8 cellular contexts compared by ENCODE assay signal in the genomic region with DNA sequence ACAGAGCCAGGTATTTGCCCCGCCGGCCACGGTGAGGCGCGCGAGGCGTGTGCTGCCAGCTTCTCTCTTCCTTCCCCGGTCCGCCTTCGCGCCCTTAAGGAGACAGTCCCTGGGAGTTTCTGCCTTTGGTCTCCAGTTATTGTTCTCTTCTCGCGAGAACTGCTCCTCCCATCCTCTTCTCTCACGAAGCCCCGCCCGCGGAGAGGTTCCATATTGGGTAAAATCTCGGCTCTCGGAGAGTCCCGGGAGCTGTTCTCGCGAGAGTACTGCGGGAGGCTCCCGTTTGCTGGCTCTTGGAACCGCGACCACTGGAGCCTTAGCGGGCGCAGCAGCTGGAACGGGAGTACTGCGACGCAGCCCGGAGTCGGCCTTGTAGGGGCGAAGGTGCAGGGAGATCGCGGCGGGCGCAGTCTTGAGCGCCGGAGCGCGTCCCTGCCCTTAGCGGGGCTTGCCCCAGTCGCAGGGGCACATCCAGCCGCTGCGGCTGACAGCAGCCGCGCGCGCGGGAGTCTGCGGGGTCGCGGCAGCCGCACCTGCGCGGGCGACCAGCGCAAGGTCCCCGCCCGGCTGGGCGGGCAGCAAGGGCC. TPM values are rescaled to one million over a fixed set of nuclear protein-coding genes. Genes with fewer than 3 reads are reported as not detected.
DNase-seq lines count a peak whose midpoint lies in the region; ATAC-seq, FAIRE-seq and TF ChIP-seq lines count a peak whose summit lies in the region.

TSS of gene MAPK14 (plus strand) at position 308 of the 587 bp plus-strand sequence. CDS start 350 bp downstream, outside the sequence.

- peaks cover 4% of the 10 kb centered on the region for H3K4me1 ChIP-seq in astrocyte (ENCODE audit: insufficient read depth, low read length)
- peaks cover 2% of the 10 kb centered on the region for H3K4me1 ChIP-seq in right cardiac atrium (ENCODE audit: control insufficient read depth, insufficient read depth, low read length)
- peaks cover 37% of the 10 kb centered on the region for H3K4me1 ChIP-seq in vagina

- peak within 1 kb of the TSS; percentile 91 for H2AFZ ChIP-seq in astrocyte (ENCODE audit: low read depth, low read length)

- peaks cover 11% of the 10 kb centered on the region for H3K27me3 Mint-ChIP-seq in astrocyte (ENCODE audit: low read depth, unreplicated experiment)

- peak within 1 kb of the TSS; percentile 84 for H3K27ac Mint-ChIP-seq in astrocyte (ENCODE audit: unreplicated experiment)

- H3K9ac ChIP-seq in astrocyte (ENCODE audit: low read length), result peak within 1 kb of the TSS; percentile 90

- peaks cover 4% of the 10 kb centered on the region for H3K9me3 Mint-ChIP-seq in astrocyte (ENCODE audit: unreplicated experiment)

- H3K4me2 ChIP-seq in astrocyte (ENCODE audit: low read length), result peak within 1 kb of the TSS; percentile 95

- peak; percentile 69 for TF ChIP-seq CTCF in astrocyte (IDR thresholded peaks at IDR 0.05; ENCODE audit: insufficient read depth, low read depth, low read length)
- TF ChIP-seq CTCF in vagina (IDR thresholded peaks at IDR 0.05), result peak; percentile 81 to 98 (median 96)

- peaks cover 32% of the 10 kb centered on the region for H4K20me1 ChIP-seq in astrocyte (ENCODE audit: insufficient read depth, low read length)

- H3K79me2 ChIP-seq in astrocyte (ENCODE audit: insufficient read depth, low read length), result peaks cover 50% of the 10 kb centered on the region

- peak; percentile 41 to 94 for TF ChIP-seq POLR2A in vagina (IDR thresholded peaks at IDR 0.05)

- ATAC-seq in HG02981 (IDR thresholded peaks at IDR 0.05; ENCODE audit: unreplicated experiment) (peak; percentile 86), right cardiac atrium (peak; percentile 96)

- peak; percentile 96 for DNase-seq in GM18507 (ENCODE audit: extremely low spot score, insufficient read length, low read depth)
- peak; percentile 99 for DNase-seq in NCI-H2029 (lab: John Stamatoyannopoulos, UW)
- peak; percentile 99 for DNase-seq in T-helper 22 cell (ENCODE audit: low read depth)
- peak; percentile 97 for DNase-seq in astrocyte (ENCODE audit: low read depth)
- DNase-seq in right cardiac atrium, result peak; percentile 99 to 100 (median 99)
- peak; percentile 99 for DNase-seq in putamen (ENCODE audit: low spot score)
- DNase-seq in vagina (ENCODE audit: extremely low spot score in 2 of 2), result peak in 1 of 2 donors; percentile 99

- intact Hi-C loops in right cardiac atrium (cut with DNase I), result loop anchor here (2.0 to 5.0 kb wide), 2 partner anchors 67 to 170 kb away; partner anchors contain the start of gene BRPF3 (in 2 of the 4)
- intact Hi-C loops in vagina (cut with DNase I), result loop anchor here (1.0 to 2.0 kb wide), 2 partner anchors 68 to 169 kb away; partner anchors contain the start of gene BRPF3

- H3K4me3 ChIP-seq in astrocyte (ENCODE audit: insufficient read depth, low read depth, low read length) (peak within 1 kb of the TSS; percentile 85), right cardiac atrium (ENCODE audit: low read length) (peak within 1 kb of the TSS; percentile 86), vagina (peak within 1 kb of the TSS; percentile 87 to 95)

- H3K36me3 ChIP-seq in astrocyte (ENCODE audit: insufficient read depth, low read length) (no peaks in the 10 kb centered on the region), vagina (no peaks in the 10 kb centered on the region)

- H3K4me3 Mint-ChIP-seq in astrocyte (ENCODE audit: unreplicated experiment), result peak within 1 kb of the TSS; percentile 97

- H3K27me3 ChIP-seq in astrocyte (ENCODE audit: insufficient read depth, low read length), result no peaks in the 10 kb centered on the region
- H3K27me3 ChIP-seq in right cardiac atrium (ENCODE audit: control insufficient read depth, insufficient read depth), result no peaks in the 10 kb centered on the region
- no peaks in the 10 kb centered on the region for H3K27me3 ChIP-seq in vagina

- under 1% methylated on average over 62 of the region's 62 CpGs for WGBS in right cardiac atrium

- H3K9me3 ChIP-seq in astrocyte (ENCODE audit: insufficient read depth, low read depth, low read length) (no peaks in the 10 kb centered on the region), right cardiac atrium (ENCODE audit: control insufficient read depth, low read length) (no peaks in the 10 kb centered on the region), vagina (no peaks in the 10 kb centered on the region)

- H3K27ac ChIP-seq in astrocyte (ENCODE audit: low read depth, low read length), result peak within 1 kb of the TSS; percentile 73
- H3K27ac ChIP-seq in right cardiac atrium (ENCODE audit: low read length), result peak within 1 kb of the TSS; percentile 74
- peak within 1 kb of the TSS; percentile 97 for H3K27ac ChIP-seq in vagina

- peaks cover 2% of the 10 kb centered on the region for H3K36me3 Mint-ChIP-seq in astrocyte (ENCODE audit: low read depth, unreplicated experiment)

- FAIRE-seq in GM18507 (lab: Jason Lieb, UNC) (peak; percentile 98), astrocyte (lab: Jason Lieb, UNC) (peak; percentile 39)

- H3K4me1 Mint-ChIP-seq in astrocyte (ENCODE audit: low read depth, unreplicated experiment), result peaks cover 34% of the 10 kb centered on the region

RNA-seq across cellular contexts. Expression of gene MAPK14, which starts in this region (rescaled TPM):
- total RNA-seq in astrocyte (40.5 and 41.3 TPM in 2 replicates), right cardiac atrium (10 to 100 TPM; 27.8 to 37.0 (median 33.7) TPM), vagina (71.9 TPM)
- polyA plus RNA-seq in right cardiac atrium, result 12.4 TPM
